In the genomic region with DNA sequence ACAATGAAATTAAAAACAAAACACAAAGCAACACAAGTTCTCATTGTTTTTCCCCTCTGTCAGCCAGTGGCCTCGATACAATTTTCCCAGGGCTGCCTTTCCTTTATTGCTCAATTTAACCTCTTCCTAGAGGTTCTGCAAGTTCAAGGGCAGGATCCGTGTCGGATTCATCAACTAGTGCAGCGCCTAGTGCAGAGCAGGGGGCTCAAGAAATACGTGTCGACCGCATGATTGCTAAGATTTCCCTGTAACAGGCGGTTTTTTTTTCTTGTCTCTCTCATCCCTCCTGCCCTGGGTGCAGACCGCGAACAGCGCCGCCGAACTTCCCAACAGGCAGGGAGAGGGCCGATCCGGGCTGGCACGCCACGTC, we compare ENCODE assay signal across 8 cellular contexts. TPM values are rescaled to one million over a fixed set of nuclear protein-coding genes. Genes with fewer than 3 reads are reported as not detected.
DNase-seq lines count a peak whose midpoint lies in the region; ATAC-seq and TF ChIP-seq lines count a peak whose summit lies in the region.

No MANE protein-coding gene starts in this region.

- peak overlapping the region; percentile 86 to 95 (median 92) for H3K4me3 Mint-ChIP-seq in CD4-positive, CD25-positive, alpha-beta regulatory T cell
- peak overlapping the region; percentile 87 for H3K4me3 Mint-ChIP-seq in activated T-helper 2 cell treated with anti-CD3 and anti-CD28 coated beads, Interferon-gamma antibody, Interleukin-2, Interleukin-4, amounts not matched to agents 10 μg/mL and 5 μg/mL and 100 μg/mL, durations not matched to agents 14 hours and 24 hours and 36 hours (ENCODE audit: low read depth)
- peak overlapping the region; percentile 85 to 92 for H3K4me3 Mint-ChIP-seq in stimulated activated naive B cell treated with anti-CD40 and anti-IgM and Interleukin-4, amounts not matched to agents 10 μg/mL and 1 μg/mL and 100 μg/mL, for 72 hours

- H3K4me3 ChIP-seq in CD4-positive, CD25-positive, alpha-beta regulatory T cell (ENCODE audit: low read depth, low read length): peak overlapping the region; percentile 84
- H3K4me3 ChIP-seq in HL-60 (replicated peaks; ENCODE audit: insufficient read depth, low read length) (peak overlapping the region; percentile 89), iPS-18a (ENCODE audit: low read length) (peak overlapping the region; percentile 57)

- no peaks in the 10 kb centered on the region for H3K9me3 ChIP-seq in CD4-positive, CD25-positive, alpha-beta regulatory T cell (ENCODE audit: control insufficient read depth in 2 of 2, low read length in 2 of 2)
- no peaks in the 10 kb centered on the region for H3K9me3 ChIP-seq in iPS-18a (ENCODE audit: control insufficient read depth, low read depth, low read length)

- H3K9me3 Mint-ChIP-seq in CD4-positive, CD25-positive, alpha-beta regulatory T cell: peaks cover 0 to 1% (median 0%) of the 10 kb centered on the region in 7 donors
- peaks cover 8% of the 10 kb centered on the region for H3K9me3 Mint-ChIP-seq in activated T-helper 2 cell treated with anti-CD3 and anti-CD28 coated beads, Interferon-gamma antibody, Interleukin-2, Interleukin-4, amounts not matched to agents 10 μg/mL and 5 μg/mL and 100 μg/mL, durations not matched to agents 14 hours and 24 hours and 36 hours
- H3K9me3 Mint-ChIP-seq in stimulated activated naive B cell treated with anti-CD40 and anti-IgM and Interleukin-4, amounts not matched to agents 10 μg/mL and 1 μg/mL and 100 μg/mL, for 72 hours: no peaks in the 10 kb centered on the region

- H3K27me3 ChIP-seq in CD4-positive, CD25-positive, alpha-beta regulatory T cell (ENCODE audit: control insufficient read depth, insufficient read depth, low read length): no peaks in the 10 kb centered on the region
- H3K27me3 ChIP-seq in HL-60 (ENCODE audit: insufficient read depth, poor library complexity, severe bottlenecking) (no peaks in the 10 kb centered on the region), iPS-18a (ENCODE audit: control insufficient read depth, insufficient read depth, low read length) (peaks cover 54% of the 10 kb centered on the region)

- H3K27me3 Mint-ChIP-seq in CD4-positive, CD25-positive, alpha-beta regulatory T cell: peaks cover 42% of the 10 kb centered on the region
- no peaks in the 10 kb centered on the region for H3K27me3 Mint-ChIP-seq in activated T-helper 2 cell treated with anti-CD3 and anti-CD28 coated beads, Interferon-gamma antibody, Interleukin-2, Interleukin-4, amounts not matched to agents 10 μg/mL and 5 μg/mL and 100 μg/mL, durations not matched to agents 14 hours and 24 hours and 36 hours (ENCODE audit: low read depth)
- H3K27me3 Mint-ChIP-seq in stimulated activated naive B cell treated with anti-CD40 and anti-IgM and Interleukin-4, amounts not matched to agents 10 μg/mL and 1 μg/mL and 100 μg/mL, for 72 hours: no peaks in the 10 kb centered on the region

- intact Hi-C loops in activated T-helper 2 cell treated with anti-CD3 and anti-CD28 coated beads, Interferon-gamma antibody, Interleukin-2, Interleukin-4, amounts not matched to agents 10 μg/mL and 5 μg/mL and 100 μg/mL, durations not matched to agents 14 hours and 24 hours and 36 hours (cut with micrococcal nuclease): loop anchor here (1.0 to 5.0 kb wide), 17 partner anchors 24 to 627 kb away; a partner anchor contains a TSS

- peaks cover 10 to 39% (median 33%) of the 10 kb centered on the region in 4 donors for H3K4me1 Mint-ChIP-seq in CD4-positive, CD25-positive, alpha-beta regulatory T cell
- H3K4me1 Mint-ChIP-seq in activated T-helper 2 cell treated with anti-CD3 and anti-CD28 coated beads, Interferon-gamma antibody, Interleukin-2, Interleukin-4, amounts not matched to agents 10 μg/mL and 5 μg/mL and 100 μg/mL, durations not matched to agents 14 hours and 24 hours and 36 hours (ENCODE audit: low read depth): peaks cover 37% of the 10 kb centered on the region
- peaks cover 32 to 53% of the 10 kb centered on the region in 2 donors for H3K4me1 Mint-ChIP-seq in stimulated activated naive B cell treated with anti-CD40 and anti-IgM and Interleukin-4, amounts not matched to agents 10 μg/mL and 1 μg/mL and 100 μg/mL, for 72 hours

- peaks cover 34% of the 10 kb centered on the region for H3K4me1 ChIP-seq in CD4-positive, CD25-positive, alpha-beta regulatory T cell (ENCODE audit: control insufficient read depth, insufficient read depth, low read length, poor library complexity, severe bottlenecking)
- H3K4me1 ChIP-seq in iPS-18a (ENCODE audit: control insufficient read depth, low read depth, low read length): peaks cover 10% of the 10 kb centered on the region

- ATAC-seq in CD4-positive, CD25-positive, alpha-beta regulatory T cell (ENCODE audit: low read depth in 2 of 2): no peak
- peak; percentile 0 to 2 for ATAC-seq in stimulated activated naive B cell treated with anti-CD40 and anti-IgM and Interleukin-4, amounts not matched to agents 10 μg/mL and 1 μg/mL and 100 μg/mL, for 72 hours (replicated peaks)
- no peak for ATAC-seq in GM18498 (IDR thresholded peaks at IDR 0.05; ENCODE audit: unreplicated experiment)

- DNase-seq in CD4-positive, CD25-positive, alpha-beta regulatory T cell: peak in 2 of 3 donors; percentile 22 to 53
- DNase-seq in HL-60 (ENCODE audit: low read depth in 1 of 2, low spot score in 1 of 2) (peak in 1 of 2 experiments; percentile 69), 8988T (no peak), cerebellum (ENCODE audit: low spot score) (no peak)
- no peak for DNase-seq in activated T-helper 2 cell treated with anti-CD3 and anti-CD28 coated beads, Interferon-gamma antibody, Interleukin-2, Interleukin-4, amounts not matched to agents 10 μg/mL and 5 μg/mL and 100 μg/mL, durations not matched to agents 14 hours and 24 hours and 36 hours (ENCODE audit: low spot score)
- DNase-seq in stimulated activated naive B cell treated with anti-CD40 and anti-IgM and Interleukin-4, amounts not matched to agents 10 μg/mL and 1 μg/mL and 100 μg/mL, for 72 hours: no peak

- no peaks in the 10 kb centered on the region for H3K36me3 Mint-ChIP-seq in CD4-positive, CD25-positive, alpha-beta regulatory T cell
- peaks cover 54% of the 10 kb centered on the region for H3K36me3 Mint-ChIP-seq in activated T-helper 2 cell treated with anti-CD3 and anti-CD28 coated beads, Interferon-gamma antibody, Interleukin-2, Interleukin-4, amounts not matched to agents 10 μg/mL and 5 μg/mL and 100 μg/mL, durations not matched to agents 14 hours and 24 hours and 36 hours (ENCODE audit: low read depth)
- H3K36me3 Mint-ChIP-seq in stimulated activated naive B cell treated with anti-CD40 and anti-IgM and Interleukin-4, amounts not matched to agents 10 μg/mL and 1 μg/mL and 100 μg/mL, for 72 hours: peaks cover 31 to 38% of the 10 kb centered on the region in 2 donors

- no peaks in the 10 kb centered on the region for H3K36me3 ChIP-seq in CD4-positive, CD25-positive, alpha-beta regulatory T cell (ENCODE audit: control insufficient read depth, insufficient read depth, low read length)
- H3K36me3 ChIP-seq in iPS-18a (ENCODE audit: control insufficient read depth, low read depth, low read length): no peaks in the 10 kb centered on the region

- H3K27ac ChIP-seq in CD4-positive, CD25-positive, alpha-beta regulatory T cell (ENCODE audit: insufficient read depth, low read length, poor library complexity, severe bottlenecking): peak overlapping the region; percentile 69
- peak overlapping the region; percentile 100 for H3K27ac ChIP-seq in HL-60 (replicated peaks)
- H3K27ac ChIP-seq in iPS-18a (ENCODE audit: low read length): no peak overlapping the region

- H3K9ac ChIP-seq in iPS-18a (ENCODE audit: low read length): peak overlapping the region; percentile 51

- TF ChIP-seq CTCF in HL-60 (IDR thresholded peaks at IDR 0.05; ENCODE audit: insufficient read depth, low read length): no peak

- H3K27ac Mint-ChIP-seq in CD4-positive, CD25-positive, alpha-beta regulatory T cell: peak overlapping the region; percentile 87 to 98 (median 88)
- peak overlapping the region; percentile 100 for H3K27ac Mint-ChIP-seq in activated T-helper 2 cell treated with anti-CD3 and anti-CD28 coated beads, Interferon-gamma antibody, Interleukin-2, Interleukin-4, amounts not matched to agents 10 μg/mL and 5 μg/mL and 100 μg/mL, durations not matched to agents 14 hours and 24 hours and 36 hours
- peak overlapping the region; percentile 99 for H3K27ac Mint-ChIP-seq in stimulated activated naive B cell treated with anti-CD40 and anti-IgM and Interleukin-4, amounts not matched to agents 10 μg/mL and 1 μg/mL and 100 μg/mL, for 72 hours

RNA-seq across cellular contexts. Expression of a gene that starts 1.4 kb away (rescaled TPM):
- total RNA-seq in CD4-positive, CD25-positive, alpha-beta regulatory T cell: 44.4 TPM
- 1 to 10 TPM in 1 of 4 donors, under 1 TPM in 3; 0.65 to 1.2 (median 0.71) TPM for polyA plus RNA-seq in CD4-positive, CD25-positive, alpha-beta regulatory T cell
- total RNA-seq in activated T-helper 2 cell treated with anti-CD3 and anti-CD28 coated beads, Interferon-gamma antibody, Interleukin-2, Interleukin-4, amounts not matched to agents 10 μg/mL and 5 μg/mL and 100 μg/mL, durations not matched to agents 14 hours and 24 hours and 36 hours: 421 and 425 TPM in 2 replicates
- total RNA-seq in cerebellum: 6.5 TPM

Comparison
In these comparisons a context has a peak if more than half of its experiments do, and no peak if none do; other contexts are left out.
1. ATAC-seq: peak in stimulated activated naive B cell treated with anti-CD40 and anti-IgM and Interleukin-4, amounts not matched to agents 10 μg/mL and 1 μg/mL and 100 μg/mL, for 72 hours (2 of 2); none in CD4-positive, CD25-positive, alpha-beta regulatory T cell (0 of 2) and GM18498 (single experiment).
2. DNase-seq: peak in CD4-positive, CD25-positive, alpha-beta regulatory T cell (2 of 3); none in activated T-helper 2 cell treated with anti-CD3 and anti-CD28 coated beads, Interferon-gamma antibody, Interleukin-2, Interleukin-4, amounts not matched to agents 10 μg/mL and 5 μg/mL and 100 μg/mL, durations not matched to agents 14 hours and 24 hours and 36 hours (single experiment), stimulated activated naive B cell treated with anti-CD40 and anti-IgM and Interleukin-4, amounts not matched to agents 10 μg/mL and 1 μg/mL and 100 μg/mL, for 72 hours (single experiment), 8988T (single experiment) and cerebellum (single experiment).
3. Peak in every context shown above with its lines, with median percentiles within 50 percentile points of each other: H3K4me3 ChIP-seq, H3K27ac Mint-ChIP-seq and H3K4me3 Mint-ChIP-seq.